In the genomic region with DNA sequence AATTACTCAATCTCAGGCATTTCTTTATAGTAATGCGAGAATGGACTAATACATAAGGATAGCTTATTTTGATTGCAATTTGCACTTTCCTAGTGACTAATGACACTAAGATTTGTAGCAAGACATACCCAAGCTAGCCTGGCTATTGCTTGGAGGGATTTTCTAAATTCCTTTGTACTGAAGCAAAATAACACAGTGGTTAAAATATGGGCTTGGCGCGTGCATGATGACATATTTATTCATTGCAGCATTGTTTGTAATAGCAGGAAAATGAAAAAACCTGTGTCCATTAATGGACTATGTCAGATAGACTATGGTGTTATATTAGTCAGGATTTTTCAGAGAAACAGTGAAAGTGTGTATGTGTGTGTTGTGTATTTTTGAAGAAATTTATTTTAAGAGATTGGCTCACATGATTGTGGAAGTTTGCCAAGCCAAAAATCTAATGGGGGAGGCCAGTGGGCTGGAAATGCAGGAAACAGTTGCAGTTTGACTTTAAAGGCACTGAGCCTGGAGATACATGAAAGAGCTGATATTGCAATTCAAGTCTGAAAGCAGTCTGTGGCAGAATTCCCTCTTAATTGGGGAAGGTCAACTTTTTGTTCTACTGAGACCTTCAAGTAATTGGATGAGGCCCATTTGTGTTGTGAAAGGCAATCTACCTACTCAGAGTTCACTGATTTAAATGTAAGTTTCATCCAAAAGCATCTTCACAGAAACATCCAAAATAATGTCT, we compare ENCODE assay signal across 1 cellular context.
TF ChIP-seq lines count a peak whose summit lies in the region.

No MANE protein-coding gene starts in this region.

TF ChIP-seq in HepG2, 621 proteins besides CTCF, POLR2A, EP300 and RAD21:
- TF ChIP-seq ZNF331 (CRISPR knock-in tag; IDR thresholded peaks at IDR 0.05) (no peak), PHF21A (CRISPR knock-in tag; IDR thresholded peaks at IDR 0.05) (no peak), HNF4A (CRISPR knock-in tag; IDR thresholded peaks at IDR 0.05) (no peak), FOXC1 (CRISPR knock-in tag; IDR thresholded peaks at IDR 0.05; ENCODE audit: borderline replicate concordance) (no peak), ELF4 (CRISPR knock-in tag; IDR thresholded peaks at IDR 0.05; ENCODE audit: borderline replicate concordance) (no peak), MAFF (IDR thresholded peaks at IDR 0.05; ENCODE audit: low read depth, low read length) (peak; percentile 35), ZNF883 (CRISPR knock-in tag; IDR thresholded peaks at IDR 0.05; ENCODE audit: not compliant biosample characterization) (no peak), MAFK (conservative IDR thresholded peaks at IDR 0.05 in 1 of 2, IDR thresholded peaks at IDR 0.05 in 1 of 2; ENCODE audit: low read length in 2 of 2) (peak; percentile 58 to 66; a peak in 2 of 4 replicates)
